In genomic region chr4:54091637-54092404, GRCh38 we compare ENCODE assay signal across 8 cellular contexts. TPM values are rescaled to one million over a fixed set of nuclear protein-coding genes. Genes with fewer than 3 reads are reported as not detected.
DNase-seq lines count a peak whose midpoint lies in the region; ATAC-seq and TF ChIP-seq lines count a peak whose summit lies in the region.

No MANE protein-coding gene starts in this region.

- ATAC-seq in GM18867 (IDR thresholded peaks at IDR 0.05; ENCODE audit: unreplicated experiment) (peak; percentile 87), HG03280 (IDR thresholded peaks at IDR 0.05; ENCODE audit: unreplicated experiment) (peak; percentile 66)

- no peaks in the 10 kb centered on the region for H3K9me3 Mint-ChIP-seq in endothelial cell (ENCODE audit: unreplicated experiment)

- H3K27ac Mint-ChIP-seq in endothelial cell (ENCODE audit: unreplicated experiment): peak overlapping the region; percentile 6

- H3K4me1 Mint-ChIP-seq in endothelial cell (ENCODE audit: unreplicated experiment): peaks cover 41% of the 10 kb centered on the region

- H3K4me3 Mint-ChIP-seq in endothelial cell (ENCODE audit: unreplicated experiment): peak overlapping the region; percentile 89

- H3K36me3 Mint-ChIP-seq in endothelial cell (ENCODE audit: low read depth, unreplicated experiment): peaks cover 4% of the 10 kb centered on the region

- DNase-seq in 8988T (peak; percentile 68), NCI-H526 treated with DMSO at 0.1 percent for 48 hours (lab: John Stamatoyannopoulos, UW) (peak; percentile 86), endothelial cell (ENCODE audit: low spot score) (no peak), middle frontal gyrus (ENCODE audit: extremely low spot score, low spot score) (peak; percentile 66)
- peak; percentile 72 for DNase-seq in activated CD8-positive, alpha-beta memory T cell treated with anti-CD3 and anti-CD28 coated beads, Interleukin-2, amount 50 U/mL, for 1 hour (ENCODE audit: extremely low read depth)
- DNase-seq in stimulated activated CD8-positive, alpha-beta memory T cell treated with anti-CD3 and anti-CD28 coated beads, Interleukin-2, amount 100 ng/mL, for 1 hour (ENCODE audit: low read depth in 2 of 2): peak; percentile 63 to 74

- no peak for TF ChIP-seq CTCF in endothelial cell (IDR thresholded peaks at IDR 0.05; ENCODE audit: unreplicated experiment)

- H3K27me3 Mint-ChIP-seq in endothelial cell (ENCODE audit: unreplicated experiment): peaks cover 32% of the 10 kb centered on the region

RNA-seq across cellular contexts. Expression of gene GSX2, which starts 8.1 kb away (rescaled TPM):
- total RNA-seq in endothelial cell (ENCODE audit: unreplicated experiment): not detected

RNA-seq across cellular contexts. Expression of gene CHIC2, which starts 27.4 kb away (rescaled TPM):
- total RNA-seq in endothelial cell (ENCODE audit: unreplicated experiment): 33.1 TPM
